In the genomic region with DNA sequence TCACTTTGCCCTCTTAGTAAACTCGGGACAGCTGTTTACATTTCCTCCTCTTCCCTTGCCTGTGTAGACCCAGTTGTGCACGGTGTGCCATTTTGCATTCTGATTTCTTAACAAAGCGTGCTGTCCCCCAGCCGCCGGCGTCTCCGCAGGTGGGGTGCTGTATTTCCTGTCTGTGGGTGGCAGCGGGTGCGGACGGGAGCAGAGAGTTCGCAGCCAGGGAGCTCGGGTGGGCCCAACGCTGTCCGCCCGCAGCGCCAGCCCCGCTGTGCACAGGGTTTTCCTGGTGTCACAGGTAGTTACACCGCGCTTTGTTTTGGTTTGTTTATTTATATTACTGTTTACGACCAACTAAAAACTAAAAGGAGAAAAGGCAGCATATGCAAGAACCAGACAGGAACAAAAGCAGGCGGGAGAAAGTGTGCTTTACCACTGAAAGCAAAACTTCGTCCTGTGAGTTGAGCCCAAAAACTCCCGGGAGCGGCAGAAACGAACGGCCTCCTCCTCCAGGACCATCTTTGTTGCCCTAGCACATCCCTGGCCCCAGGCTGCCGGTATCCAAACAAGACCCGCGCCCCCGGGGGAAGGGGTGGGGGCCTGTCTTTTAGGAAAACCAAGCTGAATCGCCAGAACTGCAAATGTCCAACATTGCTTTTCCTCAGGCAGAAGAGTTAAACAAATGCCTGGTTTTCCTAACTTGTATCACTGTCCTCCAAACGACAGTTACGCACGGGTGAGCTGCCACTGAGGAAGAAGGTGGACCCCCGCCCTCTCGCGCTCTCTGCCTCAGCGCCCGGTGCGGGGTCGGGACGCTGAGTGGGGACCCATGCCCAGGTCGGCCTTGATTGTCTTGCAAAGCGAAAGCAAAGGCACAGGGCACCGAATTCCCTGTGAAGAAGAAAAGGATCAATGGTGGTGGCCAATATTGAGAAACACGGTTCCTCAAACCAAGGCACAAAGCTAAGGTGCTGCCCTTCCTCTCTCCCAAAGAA, we compare ENCODE assay signal across 1 cellular context.
TF ChIP-seq lines count a peak whose summit lies in the region.

No MANE protein-coding gene starts in this region.

TF ChIP-seq in IMR-90, 13 proteins besides CTCF, POLR2A, EP300 and RAD21 (continued from another document):
- no peak for TF ChIP-seq ELK1 (IDR thresholded peaks at IDR 0.05; ENCODE audit: borderline replicate concordance, low read depth, low read length)
- no peak for TF ChIP-seq MXI1 (IDR thresholded peaks at IDR 0.05; ENCODE audit: borderline replicate concordance, low read depth, low read length)
- TF ChIP-seq MAZ (IDR thresholded peaks at IDR 0.05; ENCODE audit: borderline replicate concordance, low read depth, low read length): no peak
- TF ChIP-seq USF2 (IDR thresholded peaks at IDR 0.05; ENCODE audit: low read depth, low read length): no peak
- TF ChIP-seq CHD1 (IDR thresholded peaks at IDR 0.05; ENCODE audit: low read depth, low read length): no peak
- no peak for TF ChIP-seq BHLHE40 (IDR thresholded peaks at IDR 0.05; ENCODE audit: low read depth, low read length)
- TF ChIP-seq FOS (IDR thresholded peaks at IDR 0.05; ENCODE audit: low read depth, low read length): no peak
- no peak for TF ChIP-seq SMC3 (IDR thresholded peaks at IDR 0.05; ENCODE audit: low read depth, low read length)
- TF ChIP-seq RCOR1 (IDR thresholded peaks at IDR 0.05; ENCODE audit: insufficient replicate concordance, low read length): no peak
- no peak for TF ChIP-seq RFX5 (IDR thresholded peaks at IDR 0.05; ENCODE audit: low read depth, low read length)
- TF ChIP-seq MAFK (IDR thresholded peaks at IDR 0.05; ENCODE audit: low read depth, low read length): no peak
